ENCODE assay signal across 8 cellular contexts in genomic region chr1:40665335-40666171, GRCh38. TPM values are rescaled to one million over a fixed set of nuclear protein-coding genes. Genes with fewer than 3 reads are reported as not detected.
DNase-seq lines count a peak whose midpoint lies in the region; ATAC-seq and TF ChIP-seq lines count a peak whose summit lies in the region.

TSS of gene RIMS3 (minus strand) at chr1:40665682. CDS start at chr1:40641925, 23,757 bp downstream.

- ATAC-seq in GM19035 (IDR thresholded peaks at IDR 0.05; ENCODE audit: unreplicated experiment) (peak; percentile 71), HG03354 (IDR thresholded peaks at IDR 0.05; ENCODE audit: poor library complexity, severe bottlenecking, unreplicated experiment) (peak; percentile 78)
- ATAC-seq in effector memory CD8-positive, alpha-beta T cell (replicated peaks) = peak; percentile 77

- peak within 1 kb of the TSS; percentile 85 to 89 for H3K4me3 Mint-ChIP-seq in effector memory CD8-positive, alpha-beta T cell
- H3K4me3 Mint-ChIP-seq in mesothelial cell of epicardium = peak within 1 kb of the TSS; percentile 81

- peak within 1 kb of the TSS; percentile 57 to 75 for H3K27ac Mint-ChIP-seq in effector memory CD8-positive, alpha-beta T cell
- no peak within 1 kb of the TSS for H3K27ac Mint-ChIP-seq in mesothelial cell of epicardium

- DNase-seq in AG10803 (ENCODE audit: low read depth) (peak; percentile 18), NCI-H748 (lab: John Stamatoyannopoulos, UW; ENCODE audit: unreplicated experiment) (peak; percentile 98), mesothelial cell of epicardium (ENCODE audit: low spot score in 2 of 2, unreplicated experiment in 2 of 2) (peak; percentile 74 to 94)
- peak; percentile 97 for DNase-seq in activated CD8-positive, alpha-beta memory T cell treated with anti-CD3 and anti-CD28 coated beads for 24 hours
- peak; percentile 73 to 83 (median 80) for DNase-seq in effector memory CD8-positive, alpha-beta T cell
- DNase-seq in stimulated activated CD8-positive, alpha-beta memory T cell treated with anti-CD3 and anti-CD28 coated beads, Interleukin-2, amount 100 ng/mL, for 1 hour (ENCODE audit: low read depth in 2 of 2) = peak; percentile 67 to 72

- H3K36me3 Mint-ChIP-seq in effector memory CD8-positive, alpha-beta T cell (ENCODE audit: insufficient read depth) = no peaks in the 10 kb centered on the region
- H3K36me3 Mint-ChIP-seq in mesothelial cell of epicardium = no peaks in the 10 kb centered on the region

- H3K9me3 Mint-ChIP-seq in effector memory CD8-positive, alpha-beta T cell = no peaks in the 10 kb centered on the region
- no peaks in the 10 kb centered on the region for H3K9me3 Mint-ChIP-seq in mesothelial cell of epicardium

- no peaks in the 10 kb centered on the region for H3K27me3 Mint-ChIP-seq in effector memory CD8-positive, alpha-beta T cell
- H3K27me3 Mint-ChIP-seq in mesothelial cell of epicardium (ENCODE audit: low read depth) = peaks cover 5% of the 10 kb centered on the region

- TF ChIP-seq CTCF in AG10803 (conservative IDR thresholded peaks at IDR 0.05; ENCODE audit: low read length) (no peak), mesothelial cell of epicardium (IDR thresholded peaks at IDR 0.05; ENCODE audit: unreplicated experiment) (no peak)

- H3K4me1 Mint-ChIP-seq in effector memory CD8-positive, alpha-beta T cell (ENCODE audit: low read depth in 2 of 2) = peaks cover 21% of the 10 kb centered on the region in 2 donors
- peaks cover 23% of the 10 kb centered on the region for H3K4me1 Mint-ChIP-seq in mesothelial cell of epicardium

- H3K4me3 ChIP-seq in AG10803 (ENCODE audit: low read length) = peak within 1 kb of the TSS; percentile 47

RNA-seq across cellular contexts. Expression of gene RIMS3, which starts in this region (rescaled TPM):
- 12.5 to 13.0 TPM (median 12.9 TPM) in 3 replicates for total RNA-seq in mesothelial cell of epicardium

Comparison
In these comparisons a context has a peak if more than half of its experiments do, and no peak if none do; other contexts are left out.
1. Peak in every context shown above with its lines: DNase-seq, ATAC-seq and H3K4me3 ChIP-seq.
2. DNase-seq: peak in every context shown above with its lines; median percentile 98 in NCI-H748; 97 in activated CD8-positive, alpha-beta memory T cell treated with anti-CD3 and anti-CD28 coated beads for 24 hours; 84 in mesothelial cell of epicardium; 80 in effector memory CD8-positive, alpha-beta T cell; 70 in stimulated activated CD8-positive, alpha-beta memory T cell treated with anti-CD3 and anti-CD28 coated beads, Interleukin-2, amount 100 ng/mL, for 1 hour; 18 in AG10803.